In genomic region chr2:203446071-203446481, GRCh38 we compare ENCODE assay signal across 1 cellular context.
TF ChIP-seq lines count a peak whose summit lies in the region.

No MANE protein-coding gene starts in this region.

TF ChIP-seq in K562, 482 proteins besides CTCF, POLR2A, EP300 and RAD21 (continued from another document and continues in another):
- TF ChIP-seq ZNF449 (CRISPR knock-in tag; IDR thresholded peaks at IDR 0.05), result no peak
- no peak for TF ChIP-seq PTRF (tag; IDR thresholded peaks at IDR 0.05)
- TF ChIP-seq SNRNP70 (optimal IDR thresholded peaks at IDR 0.05; ENCODE audit: low read depth, low read length), result no peak
- no peak for TF ChIP-seq RBM34 (IDR thresholded peaks at IDR 0.05; ENCODE audit: borderline replicate concordance, insufficient read depth, low read length)
- peak; percentile 65; the same call in 1 of the 2 replicates for TF ChIP-seq JUND (IDR thresholded peaks at IDR 0.05; ENCODE audit: borderline replicate concordance, low read depth, low read length)
- TF ChIP-seq JUND (tag; IDR thresholded peaks at IDR 0.05; ENCODE audit: borderline replicate concordance, low read depth, low read length), result peak; percentile 50; the same call in 2 of the 3 replicates
- TF ChIP-seq L3MBTL2 (IDR thresholded peaks at IDR 0.05), result peak; percentile 40; the same call in 1 of the 2 replicates
- no peak for TF ChIP-seq TAF7 (tag; IDR thresholded peaks at IDR 0.05)
- no peak for TF ChIP-seq HIVEP1 (CRISPR knock-in tag; IDR thresholded peaks at IDR 0.05)
- TF ChIP-seq, protein P1, sequence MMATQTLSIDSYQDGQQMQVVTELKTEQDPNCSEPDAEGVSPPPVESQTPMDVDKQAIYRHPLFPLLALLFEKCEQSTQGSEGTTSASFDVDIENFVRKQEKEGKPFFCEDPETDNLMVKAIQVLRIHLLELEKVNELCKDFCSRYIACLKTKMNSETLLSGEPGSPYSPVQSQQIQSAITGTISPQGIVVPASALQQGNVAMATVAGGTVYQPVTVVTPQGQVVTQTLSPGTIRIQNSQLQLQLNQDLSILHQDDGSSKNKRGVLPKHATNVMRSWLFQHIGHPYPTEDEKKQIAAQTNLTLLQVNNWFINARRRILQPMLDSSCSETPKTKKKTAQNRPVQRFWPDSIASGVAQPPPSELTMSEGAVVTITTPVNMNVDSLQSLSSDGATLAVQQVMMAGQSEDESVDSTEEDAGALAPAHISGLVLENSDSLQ (IDR thresholded peaks at IDR 0.05), result 0 out of 2 replicates have a peak, but pooled peaks have one; percentile 23
- TF ChIP-seq ZNF316 (IDR thresholded peaks at IDR 0.05), result peak; percentile 97
- no peak for TF ChIP-seq SMAD4 (CRISPR knock-in tag; conservative IDR thresholded peaks at IDR 0.05)
- TF ChIP-seq LCOR (CRISPR knock-in tag; IDR thresholded peaks at IDR 0.05), result no peak
- TF ChIP-seq, protein P2, sequence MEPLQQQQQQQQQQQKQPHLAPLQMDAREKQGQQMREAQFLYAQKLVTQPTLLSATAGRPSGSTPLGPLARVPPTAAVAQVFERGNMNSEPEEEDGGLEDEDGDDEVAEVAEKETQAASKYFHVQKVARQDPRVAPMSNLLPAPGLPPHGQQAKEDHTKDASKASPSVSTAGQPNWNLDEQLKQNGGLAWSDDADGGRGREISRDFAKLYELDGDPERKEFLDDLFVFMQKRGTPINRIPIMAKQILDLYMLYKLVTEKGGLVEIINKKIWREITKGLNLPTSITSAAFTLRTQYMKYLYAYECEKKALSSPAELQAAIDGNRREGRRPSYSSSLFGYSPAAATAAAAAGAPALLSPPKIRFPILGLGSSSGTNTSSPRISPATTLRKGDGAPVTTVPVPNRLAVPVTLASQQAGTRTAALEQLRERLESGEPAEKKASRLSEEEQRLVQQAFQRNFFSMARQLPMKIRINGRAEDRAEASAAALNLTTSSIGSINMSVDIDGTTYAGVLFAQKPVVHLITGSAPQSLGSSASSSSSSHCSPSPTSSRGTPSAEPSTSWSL (CRISPR knock-in tag; IDR thresholded peaks at IDR 0.05; ENCODE audit: borderline replicate concordance), result no peak
- TF ChIP-seq NFE2 (IDR thresholded peaks at IDR 0.05; ENCODE audit: low read depth), result 0 out of 2 replicates have a peak, but pooled peaks have one; percentile 22
- no peak for TF ChIP-seq NBN (IDR thresholded peaks at IDR 0.05; ENCODE audit: low read depth)
- TF ChIP-seq CBX8 (IDR thresholded peaks at IDR 0.05; ENCODE audit: borderline replicate concordance, extremely low read depth, low read depth, low read length, poor library complexity, severe bottlenecking), result no peak
- TF ChIP-seq MYC (IDR thresholded peaks at IDR 0.05; ENCODE audit: low read depth, low read length), result no peak
- TF ChIP-seq MYC (CRISPR knock-in tag; IDR thresholded peaks at IDR 0.05; ENCODE audit: borderline replicate concordance, low read depth), result no peak
- no peak for TF ChIP-seq ZNF133 (CRISPR knock-in tag; IDR thresholded peaks at IDR 0.05)
- TF ChIP-seq MAFF (IDR thresholded peaks at IDR 0.05; ENCODE audit: low read length), result peak; percentile 78
- TF ChIP-seq THRAP3 (IDR thresholded peaks at IDR 0.05; ENCODE audit: borderline replicate concordance), result no peak
- TF ChIP-seq RBM17 (IDR thresholded peaks at IDR 0.05; ENCODE audit: borderline replicate concordance, low read depth, low read length), result no peak
- peak; percentile 52; the same call in 1 of the 2 replicates for TF ChIP-seq ZNF592 (IDR thresholded peaks at IDR 0.05)
- peak; percentile 93 for TF ChIP-seq FOSL1 (tag; conservative IDR thresholded peaks at IDR 0.05)
- TF ChIP-seq HNRNPL (IDR thresholded peaks at IDR 0.05; ENCODE audit: low read depth, low read length), result no peak
- peak; percentile 40; the same call in 1 of the 2 replicates for TF ChIP-seq ARID1B (IDR thresholded peaks at IDR 0.05)
- TF ChIP-seq, protein P3, sequence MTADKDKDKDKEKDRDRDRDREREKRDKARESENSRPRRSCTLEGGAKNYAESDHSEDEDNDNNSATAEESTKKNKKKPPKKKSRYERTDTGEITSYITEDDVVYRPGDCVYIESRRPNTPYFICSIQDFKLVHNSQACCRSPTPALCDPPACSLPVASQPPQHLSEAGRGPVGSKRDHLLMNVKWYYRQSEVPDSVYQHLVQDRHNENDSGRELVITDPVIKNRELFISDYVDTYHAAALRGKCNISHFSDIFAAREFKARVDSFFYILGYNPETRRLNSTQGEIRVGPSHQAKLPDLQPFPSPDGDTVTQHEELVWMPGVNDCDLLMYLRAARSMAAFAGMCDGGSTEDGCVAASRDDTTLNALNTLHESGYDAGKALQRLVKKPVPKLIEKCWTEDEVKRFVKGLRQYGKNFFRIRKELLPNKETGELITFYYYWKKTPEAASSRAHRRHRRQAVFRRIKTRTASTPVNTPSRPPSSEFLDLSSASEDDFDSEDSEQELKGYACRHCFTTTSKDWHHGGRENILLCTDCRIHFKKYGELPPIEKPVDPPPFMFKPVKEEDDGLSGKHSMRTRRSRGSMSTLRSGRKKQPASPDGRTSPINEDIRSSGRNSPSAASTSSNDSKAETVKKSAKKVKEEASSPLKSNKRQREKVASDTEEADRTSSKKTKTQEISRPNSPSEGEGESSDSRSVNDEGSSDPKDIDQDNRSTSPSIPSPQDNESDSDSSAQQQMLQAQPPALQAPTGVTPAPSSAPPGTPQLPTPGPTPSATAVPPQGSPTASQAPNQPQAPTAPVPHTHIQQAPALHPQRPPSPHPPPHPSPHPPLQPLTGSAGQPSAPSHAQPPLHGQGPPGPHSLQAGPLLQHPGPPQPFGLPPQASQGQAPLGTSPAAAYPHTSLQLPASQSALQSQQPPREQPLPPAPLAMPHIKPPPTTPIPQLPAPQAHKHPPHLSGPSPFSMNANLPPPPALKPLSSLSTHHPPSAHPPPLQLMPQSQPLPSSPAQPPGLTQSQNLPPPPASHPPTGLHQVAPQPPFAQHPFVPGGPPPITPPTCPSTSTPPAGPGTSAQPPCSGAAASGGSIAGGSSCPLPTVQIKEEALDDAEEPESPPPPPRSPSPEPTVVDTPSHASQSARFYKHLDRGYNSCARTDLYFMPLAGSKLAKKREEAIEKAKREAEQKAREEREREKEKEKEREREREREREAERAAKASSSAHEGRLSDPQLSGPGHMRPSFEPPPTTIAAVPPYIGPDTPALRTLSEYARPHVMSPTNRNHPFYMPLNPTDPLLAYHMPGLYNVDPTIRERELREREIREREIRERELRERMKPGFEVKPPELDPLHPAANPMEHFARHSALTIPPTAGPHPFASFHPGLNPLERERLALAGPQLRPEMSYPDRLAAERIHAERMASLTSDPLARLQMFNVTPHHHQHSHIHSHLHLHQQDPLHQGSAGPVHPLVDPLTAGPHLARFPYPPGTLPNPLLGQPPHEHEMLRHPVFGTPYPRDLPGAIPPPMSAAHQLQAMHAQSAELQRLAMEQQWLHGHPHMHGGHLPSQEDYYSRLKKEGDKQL (CRISPR knock-in tag; IDR thresholded peaks at IDR 0.05; ENCODE audit: borderline replicate concordance), result no peak
- no peak for TF ChIP-seq ETV6 (IDR thresholded peaks at IDR 0.05; ENCODE audit: borderline replicate concordance in 1 of 2, low read depth in 2 of 2, low read length in 1 of 2)
- TF ChIP-seq ETV6 (CRISPR knock-in tag; IDR thresholded peaks at IDR 0.05; ENCODE audit: borderline replicate concordance), result no peak
- TF ChIP-seq, protein P4, sequence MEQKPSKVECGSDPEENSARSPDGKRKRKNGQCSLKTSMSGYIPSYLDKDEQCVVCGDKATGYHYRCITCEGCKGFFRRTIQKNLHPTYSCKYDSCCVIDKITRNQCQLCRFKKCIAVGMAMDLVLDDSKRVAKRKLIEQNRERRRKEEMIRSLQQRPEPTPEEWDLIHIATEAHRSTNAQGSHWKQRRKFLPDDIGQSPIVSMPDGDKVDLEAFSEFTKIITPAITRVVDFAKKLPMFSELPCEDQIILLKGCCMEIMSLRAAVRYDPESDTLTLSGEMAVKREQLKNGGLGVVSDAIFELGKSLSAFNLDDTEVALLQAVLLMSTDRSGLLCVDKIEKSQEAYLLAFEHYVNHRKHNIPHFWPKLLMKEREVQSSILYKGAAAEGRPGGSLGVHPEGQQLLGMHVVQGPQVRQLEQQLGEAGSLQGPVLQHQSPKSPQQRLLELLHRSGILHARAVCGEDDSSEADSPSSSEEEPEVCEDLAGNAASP (IDR thresholded peaks at IDR 0.05), result no peak
- peak; percentile 94 for TF ChIP-seq C11orf30 (IDR thresholded peaks at IDR 0.05; ENCODE audit: low read depth)
- peak; percentile 46; the same call in 1 of the 2 replicates for TF ChIP-seq ATF3 (IDR thresholded peaks at IDR 0.05)
- TF ChIP-seq ATF3 (CRISPR knock-in tag; conservative IDR thresholded peaks at IDR 0.05), result no peak
- TF ChIP-seq ZBTB1 (CRISPR knock-in tag; IDR thresholded peaks at IDR 0.05; ENCODE audit: borderline replicate concordance, low read depth), result no peak
- TF ChIP-seq BRD9 (IDR thresholded peaks at IDR 0.05; ENCODE audit: low read depth, partially characterized antibody), result no peak
- TF ChIP-seq ZBTB8A (IDR thresholded peaks at IDR 0.05; ENCODE audit: partially characterized antibody), result no peak
- 0 out of 4 replicates have a peak, but pooled peaks of 1 of the 2 experiments have one; percentile 23 for TF ChIP-seq MNT (conservative IDR thresholded peaks at IDR 0.05)
- no peak for TF ChIP-seq KDM5B (IDR thresholded peaks at IDR 0.05; ENCODE audit: insufficient replicate concordance, low read depth, low read length)
- TF ChIP-seq HSF4 (CRISPR knock-in tag; IDR thresholded peaks at IDR 0.05; ENCODE audit: borderline replicate concordance), result no peak
- TF ChIP-seq ZNF224 (CRISPR knock-in tag; IDR thresholded peaks at IDR 0.05), result no peak
- TF ChIP-seq ZNF354B (CRISPR knock-in tag; IDR thresholded peaks at IDR 0.05), result no peak
- no peak for TF ChIP-seq IRF2 (CRISPR knock-in tag; IDR thresholded peaks at IDR 0.05)
- TF ChIP-seq SPI1 (IDR thresholded peaks at IDR 0.05; ENCODE audit: borderline replicate concordance, low read depth, low read length), result no peak
- no peak for TF ChIP-seq MECOM (CRISPR knock-in tag; IDR thresholded peaks at IDR 0.05)
- no peak for TF ChIP-seq SMARCB1 (IDR thresholded peaks at IDR 0.05; ENCODE audit: insufficient read length, low read depth)
- no peak for TF ChIP-seq ZNF143 (CRISPR knock-in tag; IDR thresholded peaks at IDR 0.05)
- no peak for TF ChIP-seq TEAD1 (CRISPR knock-in tag; IDR thresholded peaks at IDR 0.05)
